8 cellular contexts compared by ENCODE assay signal in genomic region chr2:42568431-42569115, GRCh38. TPM values are rescaled to one million over a fixed set of nuclear protein-coding genes. Genes with fewer than 3 reads are reported as not detected.
DNase-seq lines count a peak whose midpoint lies in the region; ATAC-seq and TF ChIP-seq lines count a peak whose summit lies in the region.

TSS of gene MTA3 (plus strand) at chr2:42568632. CDS start at chr2:42568746, 114 bp downstream.

- peak within 1 kb of the TSS; percentile 86 for H3K27ac Mint-ChIP-seq in Caco-2 (ENCODE audit: unreplicated experiment)
- peak within 1 kb of the TSS; percentile 83 to 92 (median 88) for H3K27ac Mint-ChIP-seq in naive B cell

- POLR2A ChIA-PET in Caco-2 (lab: Charles Lee) = no interaction called here

- peak; percentile 74 for ATAC-seq in esophagus mucosa
- peak; percentile 80 to 86 for ATAC-seq in naive B cell (ENCODE audit: low read depth in 2 of 2)
- ATAC-seq in GM18870 (IDR thresholded peaks at IDR 0.05; ENCODE audit: unreplicated experiment) = no peak

- no peaks in the 10 kb centered on the region for H3K9me3 Mint-ChIP-seq in Caco-2 (ENCODE audit: unreplicated experiment)
- no peaks in the 10 kb centered on the region for H3K9me3 Mint-ChIP-seq in naive B cell

- H3K27me3 Mint-ChIP-seq in Caco-2 (ENCODE audit: insufficient read depth, unreplicated experiment) (no peaks in the 10 kb centered on the region), naive B cell (no peaks in the 10 kb centered on the region)

- CTCF ChIA-PET in Caco-2 (lab: Charles Lee) = interaction anchor here (0.8 kb wide), 1 partner anchor 95 kb away, joined by 3 read pairs; no protein-coding TSS in a partner anchor

- H3K36me3 Mint-ChIP-seq in Caco-2 (ENCODE audit: insufficient read depth, unreplicated experiment) (peaks cover 40% of the 10 kb centered on the region), naive B cell (no peaks in the 10 kb centered on the region)

- TF ChIP-seq CTCF in Caco-2 (IDR thresholded peaks at IDR 0.05; ENCODE audit: insufficient read depth in 1 of 2, low read depth in 1 of 2, low read length in 1 of 2, severe bottlenecking in 1 of 2, unreplicated experiment in 1 of 2) = no peak

- peak within 1 kb of the TSS; percentile 95 for H3K4me3 ChIP-seq in Caco-2 (ENCODE audit: low read depth, low read length)
- peak within 1 kb of the TSS; percentile 75 for H3K4me3 ChIP-seq in H7 (ENCODE audit: insufficient read depth, low read depth, low read length)

- peaks cover 20% of the 10 kb centered on the region for H3K4me1 ChIP-seq in Caco-2

- peaks cover 22% of the 10 kb centered on the region for H3K4me1 Mint-ChIP-seq in Caco-2 (ENCODE audit: low read depth, unreplicated experiment)
- H3K4me1 Mint-ChIP-seq in naive B cell = peaks cover 20 to 24% (median 22%) of the 10 kb centered on the region in 3 donors

- no TSS peak for BruUV-seq in Caco-2 (replicated peaks; lab: Mats Ljungman, UMichigan)

- H3K4me3 Mint-ChIP-seq in Caco-2 (ENCODE audit: unreplicated experiment) (peak within 1 kb of the TSS; percentile 88), naive B cell (peak within 1 kb of the TSS; percentile 79 to 98 (median 90))

- no peaks in the 10 kb centered on the region for H3K9me3 ChIP-seq in Caco-2

- intact Hi-C loops in Caco-2 (cut with micrococcal nuclease; ENCODE audit: unreplicated experiment) = no loop called here

- H3K36me3 ChIP-seq in Caco-2 (ENCODE audit: control insufficient read depth, insufficient read depth, low read length) (no peaks in the 10 kb centered on the region), H7 (replicated peaks; ENCODE audit: control insufficient read depth, insufficient read depth, low read length) (peaks cover 5% of the 10 kb centered on the region)

- DNase-seq in Caco-2 (peak; percentile 73 to 82), H7 (peak; percentile 94), NCI-H345 treated with DMSO at 0.1 percent for 48 hours (lab: John Stamatoyannopoulos, UW; ENCODE audit: unreplicated experiment) (peak; percentile 25), activated T-cell treated with anti-CD3 and anti-CD28 coated beads for 48 hours (ENCODE audit: low read depth) (peak; percentile 54), naive B cell (peak; percentile 58)
- peak; percentile 8 to 60 for DNase-seq in stimulated activated CD8-positive, alpha-beta memory T cell treated with anti-CD3 and anti-CD28 coated beads, Interleukin-7, amount 100 ng/mL, for 4 hours (ENCODE audit: low read depth in 2 of 2)

- H3K27me3 ChIP-seq in Caco-2 (replicated peaks; ENCODE audit: control insufficient read depth, insufficient read depth, low read length) (no peaks in the 10 kb centered on the region), H7 (ENCODE audit: control insufficient read depth, insufficient read depth, low read length) (no peaks in the 10 kb centered on the region)

RNA-seq across cellular contexts. Expression of gene MTA3, which starts in this region (rescaled TPM):
- 85.4 and 85.7 TPM in 2 replicates for total RNA-seq in Caco-2 (2022)
- 51.8 and 59.6 TPM in 2 replicates for total RNA-seq in H7 (2014; rRNA removed; shearing (Covaris generic))
- total RNA-seq in esophagus mucosa = 44.4 TPM
- 1 to 10 TPM; 2.7 to 8.3 (median 6.9) TPM for polyA plus RNA-seq in naive B cell (ENCODE audit: low read depth in 6 of 6)

Comparison
In these comparisons a context has a peak if more than half of its experiments do, and no peak if none do; other contexts are left out.
1. DNase-seq: peak in every context shown above with its lines; median percentile 94 in H7; 78 in Caco-2; 58 in naive B cell; 54 in activated T-cell treated with anti-CD3 and anti-CD28 coated beads for 48 hours; 34 in stimulated activated CD8-positive, alpha-beta memory T cell treated with anti-CD3 and anti-CD28 coated beads, Interleukin-7, amount 100 ng/mL, for 4 hours; 25 in NCI-H345 treated with DMSO at 0.1 percent for 48 hours.